1 cellular context compared by ENCODE assay signal in the genomic region with DNA sequence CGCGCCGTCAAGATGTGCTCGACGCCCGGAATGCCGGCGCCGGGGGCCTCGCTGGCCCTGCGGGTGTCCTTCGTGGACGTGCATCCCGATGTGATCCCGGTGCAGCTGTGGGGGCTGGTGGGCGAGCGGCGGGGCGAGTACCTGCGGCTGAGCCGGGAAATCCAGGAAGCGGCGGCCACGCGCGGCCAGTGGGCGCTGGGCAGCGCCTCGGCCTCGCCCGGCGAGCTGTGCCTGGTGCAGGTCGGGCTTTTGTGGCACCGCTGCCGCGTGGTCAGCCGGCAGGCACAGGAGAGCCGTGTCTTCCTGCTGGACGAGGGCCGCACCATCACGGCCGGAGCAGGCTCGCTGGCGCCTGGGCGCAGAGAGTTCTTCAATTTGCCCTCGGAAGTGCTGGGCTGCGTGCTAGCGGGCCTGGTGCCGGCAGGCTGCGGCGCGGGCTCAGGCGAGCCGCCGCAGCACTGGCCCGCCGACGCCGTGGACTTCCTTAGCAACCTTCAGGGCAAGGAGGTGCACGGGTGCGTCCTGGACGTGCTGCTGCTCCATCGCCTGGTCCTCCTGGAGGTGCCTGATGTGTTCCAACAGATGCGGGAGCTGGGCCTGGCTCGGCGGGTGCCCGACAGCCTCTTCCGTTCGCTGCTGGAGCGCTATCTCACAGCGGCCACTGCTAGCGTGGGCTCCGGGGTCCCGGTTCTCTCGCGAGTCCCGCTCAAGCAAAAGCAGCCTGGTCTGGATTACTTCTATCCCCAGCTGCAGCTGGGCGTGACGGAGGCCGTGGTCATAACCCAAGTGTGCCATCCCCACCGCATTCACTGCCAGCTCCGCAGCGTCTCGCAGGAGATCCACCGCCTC.
TF ChIP-seq lines count a peak whose summit lies in the region.

No MANE protein-coding gene starts in this region.

TF ChIP-seq in H1, 55 proteins besides CTCF, POLR2A, EP300 and RAD21:
- TF ChIP-seq SUZ12 (IDR thresholded peaks at IDR 0.05; ENCODE audit: low read length) (no peak), TEAD4 (IDR thresholded peaks at IDR 0.05; ENCODE audit: low read depth, low read length) (no peak), JUN (IDR thresholded peaks at IDR 0.05; ENCODE audit: low read depth, low read length) (no peak)
